In the genomic region with DNA sequence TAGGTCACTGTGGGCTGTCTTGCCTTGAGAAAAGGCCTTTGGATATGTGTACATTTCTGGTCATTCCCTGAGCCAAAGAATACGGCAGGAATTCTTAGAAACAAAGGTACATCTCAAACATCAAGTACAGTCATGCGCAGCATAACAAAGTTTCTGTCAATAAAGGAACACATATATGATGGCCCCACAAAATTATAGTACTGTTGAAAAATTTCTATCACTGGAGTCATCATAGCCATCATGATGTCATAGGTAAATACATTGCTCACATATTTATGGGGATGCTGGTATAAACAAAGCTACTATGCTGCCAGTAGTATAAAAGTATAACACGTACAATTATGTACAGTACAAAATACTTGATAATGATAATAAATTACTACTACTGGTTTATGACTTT, we compare ENCODE assay signal across 30 cellular contexts.
"Had no signal": no experiment of that assay in that cellular context is flagged by ENCODE, and none has a peak within 500 bp of the region (broad histone marks: within the 10 kb centered on the region; RNA-seq: fewer than 3 reads in every experiment).

No MANE protein-coding gene starts in this region.

- DNase-seq: activated CD4-positive, alpha-beta memory T cell treated with anti-CD3 and anti-CD28 coated beads for 36 hours; activated CD4-positive, alpha-beta T cell treated with anti-CD3 and anti-CD28 coated beads for 36 hours; activated CD4-positive, alpha-beta T cell treated with anti-CD3 and anti-CD28 coated beads, Interleukin-2, amount 10 ng/mL, durations not matched to agents 24 days and 14 days; activated CD4-positive, CD25-positive, alpha-beta regulatory T cell; activated CD4-positive, CD25-positive, alpha-beta regulatory T cell treated with anti-CD3 and anti-CD28 coated beads, Interleukin-2, amount 50 U/mL, for 72 hours; activated CD8-positive, alpha-beta memory T cell treated with anti-CD3 and anti-CD28 coated beads, Interleukin-2, amount 10 ng/mL, durations not matched to agents 7 days and 5 days; activated CD8-positive, alpha-beta memory T cell treated with anti-CD3 and anti-CD28 coated beads, Interleukin-2, amount 50 U/mL, for 4 hours; activated CD8-positive, alpha-beta T cell treated with anti-CD3 and anti-CD28 coated beads, Interleukin-2, amount 10 ng/mL, durations not matched to agents 7 days and 5 days; activated effector memory CD4-positive, alpha-beta T cell treated with anti-CD3 and anti-CD28 coated beads, Interleukin-2, amount 50 U/mL, for 16 hours; activated naive CD4-positive, alpha-beta T cell treated with anti-CD3 and anti-CD28 coated beads for 36 hours; activated naive CD8-positive, alpha-beta T cell treated with anti-CD3 and anti-CD28 coated beads for 36 hours; activated naive CD8-positive, alpha-beta T cell treated with anti-CD3 and anti-CD28 coated beads, Interleukin-2, amount 50 U/mL, for 24 hours; activated T-cell treated with anti-CD3 and anti-CD28 coated beads, Interleukin-2, amount 50 U/mL, for 1 hour; activated T-cell treated with anti-CD3 and anti-CD28 coated beads, Interleukin-2, amount 50 U/mL, for 48 hours; adrenal gland; amygdala; dorsolateral prefrontal cortex; effector memory CD4-positive, alpha-beta T cell; endodermal cell; erythroblast; foreskin keratinocyte; gastrocnemius medialis; glutamatergic neuron; heart left ventricle; T-helper 17 cell; T1000 had no signal

- H3K9me3 ChIP-seq: adrenal gland, gastrocnemius medialis had no signal

- ATAC-seq: activated CD4-positive, alpha-beta T cell treated with anti-CD3 and anti-CD28 coated beads for 36 hours; activated CD8-positive, alpha-beta memory T cell treated with anti-CD3 and anti-CD28 coated beads, Interleukin-2, amount 10 ng/mL, durations not matched to agents 7 days and 5 days; activated CD8-positive, alpha-beta T cell treated with anti-CD3 and anti-CD28 coated beads, Interleukin-2, amount 10 ng/mL, durations not matched to agents 7 days and 5 days; activated naive CD8-positive, alpha-beta T cell treated with anti-CD3 and anti-CD28 coated beads, Interleukin-2, amount 50 U/mL, for 24 hours; foreskin keratinocyte; gastrocnemius medialis; heart left ventricle; T-helper 17 cell had no signal

- H3K27ac ChIP-seq: adrenal gland, ascending aorta, breast epithelium, coronary artery, dorsolateral prefrontal cortex, esophagus muscularis mucosa, foreskin keratinocyte, gastrocnemius medialis, heart left ventricle had no signal

- H3K27me3 ChIP-seq: adrenal gland, ascending aorta, breast epithelium, dorsolateral prefrontal cortex, esophagus muscularis mucosa, gastrocnemius medialis, heart left ventricle had no signal

- H3K4me3 ChIP-seq: adrenal gland, ascending aorta, breast epithelium, coronary artery, dorsolateral prefrontal cortex, esophagus muscularis mucosa, gastrocnemius medialis, heart left ventricle had no signal

- H3K4me1 ChIP-seq: adrenal gland, ascending aorta, breast epithelium, esophagus muscularis mucosa, foreskin keratinocyte, gastrocnemius medialis, heart left ventricle had no signal

- H3K36me3 ChIP-seq: adrenal gland, ascending aorta, breast epithelium, esophagus muscularis mucosa, gastrocnemius medialis, heart left ventricle had no signal
